In the genomic region with DNA sequence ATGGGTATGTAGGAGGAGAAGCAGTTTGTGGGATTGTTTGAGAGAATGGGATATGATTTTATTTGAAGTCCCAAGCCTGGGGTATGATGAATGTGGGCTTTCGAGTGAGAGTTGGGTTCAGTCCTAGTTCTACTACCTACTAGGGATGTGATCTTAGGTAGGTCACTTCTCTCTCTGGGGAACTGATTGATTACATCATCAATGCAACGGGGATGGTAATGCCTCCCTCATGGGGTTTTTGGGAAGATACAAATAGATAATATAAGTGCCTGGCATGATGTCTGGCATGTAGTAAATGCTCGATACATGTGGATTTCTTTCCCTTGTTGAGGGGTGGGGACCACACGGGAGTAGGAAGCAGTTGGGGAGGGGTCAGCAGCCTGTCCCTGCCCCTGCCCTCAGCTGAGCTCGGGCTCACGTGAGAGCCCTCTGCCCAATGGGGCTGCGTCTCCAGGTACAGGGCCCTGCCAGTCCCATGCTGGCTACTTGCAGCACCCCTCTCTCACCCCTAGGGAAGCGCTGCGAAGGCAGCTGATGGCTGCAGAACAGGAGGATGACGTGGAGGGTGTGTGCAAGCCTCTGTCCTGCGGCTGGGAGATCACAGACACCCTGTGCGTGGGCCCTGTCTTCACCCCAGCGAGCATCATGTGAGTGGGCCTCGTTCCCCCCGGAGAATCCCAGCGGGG, we compare ENCODE assay signal across 1 cellular context.
TF ChIP-seq lines count a peak whose summit lies in the region.

No MANE protein-coding gene starts in this region.

TF ChIP-seq in HepG2, 621 proteins besides CTCF, POLR2A, EP300 and RAD21 (continued from another document):
- TF ChIP-seq, protein P1, sequence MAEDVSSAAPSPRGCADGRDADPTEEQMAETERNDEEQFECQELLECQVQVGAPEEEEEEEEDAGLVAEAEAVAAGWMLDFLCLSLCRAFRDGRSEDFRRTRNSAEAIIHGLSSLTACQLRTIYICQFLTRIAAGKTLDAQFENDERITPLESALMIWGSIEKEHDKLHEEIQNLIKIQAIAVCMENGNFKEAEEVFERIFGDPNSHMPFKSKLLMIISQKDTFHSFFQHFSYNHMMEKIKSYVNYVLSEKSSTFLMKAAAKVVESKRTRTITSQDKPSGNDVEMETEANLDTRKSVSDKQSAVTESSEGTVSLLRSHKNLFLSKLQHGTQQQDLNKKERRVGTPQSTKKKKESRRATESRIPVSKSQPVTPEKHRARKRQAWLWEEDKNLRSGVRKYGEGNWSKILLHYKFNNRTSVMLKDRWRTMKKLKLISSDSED (CRISPR knock-in tag; IDR thresholded peaks at IDR 0.05) = no peak
- TF ChIP-seq ZNF160 (CRISPR knock-in tag; IDR thresholded peaks at IDR 0.05) = no peak
- TF ChIP-seq, protein P2, sequence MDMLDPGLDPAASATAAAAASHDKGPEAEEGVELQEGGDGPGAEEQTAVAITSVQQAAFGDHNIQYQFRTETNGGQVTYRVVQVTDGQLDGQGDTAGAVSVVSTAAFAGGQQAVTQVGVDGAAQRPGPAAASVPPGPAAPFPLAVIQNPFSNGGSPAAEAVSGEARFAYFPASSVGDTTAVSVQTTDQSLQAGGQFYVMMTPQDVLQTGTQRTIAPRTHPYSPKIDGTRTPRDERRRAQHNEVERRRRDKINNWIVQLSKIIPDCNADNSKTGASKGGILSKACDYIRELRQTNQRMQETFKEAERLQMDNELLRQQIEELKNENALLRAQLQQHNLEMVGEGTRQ (IDR thresholded peaks at IDR 0.05; ENCODE audit: low read depth, low read length) = peak; percentile 52; the same call in 1 of the 2 replicates
- TF ChIP-seq, protein P2 (CRISPR knock-in tag; IDR thresholded peaks at IDR 0.05; ENCODE audit: borderline replicate concordance) = no peak
- TF ChIP-seq FOXM1 (CRISPR knock-in tag; IDR thresholded peaks at IDR 0.05) = no peak
- 0 out of 2 replicates have a peak, but pooled peaks have one; percentile 12 for TF ChIP-seq BHLHE40 (IDR thresholded peaks at IDR 0.05; ENCODE audit: low read length)
